Comparison of ENCODE assay signal across 18 cellular contexts in genomic region chr17:28968914-28969295, GRCh38. TPM values are rescaled to one million over a fixed set of nuclear protein-coding genes. Genes with fewer than 3 reads are reported as not detected.
"Had no signal": no experiment of that assay in that cellular context is flagged by ENCODE, and none has a peak within 500 bp of the region (broad histone marks: within the 10 kb centered on the region; RNA-seq: fewer than 3 reads in every experiment).

No MANE protein-coding gene starts in this region.

- H3K4me1 Mint-ChIP-seq: activated naive CD8-positive, alpha-beta T cell treated with anti-CD3 and anti-CD28 coated beads, Interleukin-2, amount 50 U/mL, for 24 hours had no signal

- ATAC-seq: activated naive CD8-positive, alpha-beta T cell treated with anti-CD3 and anti-CD28 coated beads, Interleukin-2, amount 50 U/mL, for 24 hours had no signal

- H3K9me3 ChIP-seq: pancreas, stomach, thoracic aorta, vagina had no signal

- H3K4me3 ChIP-seq: coronary artery, pancreas, stomach, thoracic aorta, vagina had no signal

- H3K4me3 Mint-ChIP-seq: activated B cell treated with CpG ODN at 0.5 μM for 24 hours; activated CD4-positive, alpha-beta T cell treated with anti-CD3 and anti-CD28 coated beads, Interleukin-2, amount 10 ng/mL, durations not matched to agents 24 days and 14 days; activated naive CD8-positive, alpha-beta T cell treated with anti-CD3 and anti-CD28 coated beads, Interleukin-2, amount 50 U/mL, for 24 hours; nephron progenitor cell had no signal

- H3K27me3 Mint-ChIP-seq: activated naive CD8-positive, alpha-beta T cell treated with anti-CD3 and anti-CD28 coated beads, Interleukin-2, amount 50 U/mL, for 24 hours had no signal

- H3K27me3 ChIP-seq: pancreas, vagina had no signal

- DNase-seq: activated B cell treated with CpG ODN at 0.5 μM for 24 hours; activated CD4-positive, alpha-beta T cell treated with anti-CD3 and anti-CD28 coated beads, Interleukin-2, amount 10 ng/mL, durations not matched to agents 24 days and 14 days; activated naive CD4-positive, alpha-beta T cell treated with Interleukin-2 at 50 U/mL for 16 hours; activated naive CD8-positive, alpha-beta T cell treated with anti-CD3 and anti-CD28 coated beads, Interleukin-2, amount 50 U/mL, for 24 hours; central memory CD4-positive, alpha-beta T cell; effector CD8-positive, alpha-beta T cell; mammary epithelial cell; stimulated activated CD4-positive, alpha-beta T cell treated with anti-CD3 and anti-CD28 coated beads, Interleukin-4, amount 100 ng/mL, for 4 hours; stomach; T-helper 1 cell had no signal

- H3K27ac ChIP-seq: coronary artery, epithelial cell of prostate, pancreas, stomach, thoracic aorta, vagina had no signal

- H3K36me3 ChIP-seq: pancreas, stomach, thoracic aorta, vagina had no signal

- FAIRE-seq: islet of Langerhans, pancreas had no signal

- H3K9me3 Mint-ChIP-seq: activated B cell treated with CpG ODN at 0.5 μM for 24 hours; activated CD4-positive, alpha-beta T cell treated with anti-CD3 and anti-CD28 coated beads, Interleukin-2, amount 10 ng/mL, durations not matched to agents 24 days and 14 days; activated naive CD8-positive, alpha-beta T cell treated with anti-CD3 and anti-CD28 coated beads, Interleukin-2, amount 50 U/mL, for 24 hours; nephron progenitor cell had no signal

- H3K27ac Mint-ChIP-seq: activated B cell treated with CpG ODN at 0.5 μM for 24 hours; activated CD4-positive, alpha-beta T cell treated with anti-CD3 and anti-CD28 coated beads, Interleukin-2, amount 10 ng/mL, durations not matched to agents 24 days and 14 days; activated naive CD8-positive, alpha-beta T cell treated with anti-CD3 and anti-CD28 coated beads, Interleukin-2, amount 50 U/mL, for 24 hours; nephron progenitor cell had no signal

RNA-seq across cellular contexts. Expression of gene SEZ6, which starts 36.9 kb away (rescaled TPM):
- total RNA-seq: activated B cell treated with CpG ODN at 0.5 μM for 24 hours; activated CD4-positive, alpha-beta T cell treated with anti-CD3 and anti-CD28 coated beads, Interleukin-2, amount 10 ng/mL, durations not matched to agents 24 days and 14 days; glomerular endothelial cell; mammary epithelial cell; thoracic aorta; vagina had no signal
- polyA plus RNA-seq: mammary epithelial cell had no signal
